In genomic region chr3:87792532-87793321, GRCh38 we compare ENCODE assay signal across 8 cellular contexts. TPM values are rescaled to one million over a fixed set of nuclear protein-coding genes. Genes with fewer than 3 reads are reported as not detected.
DNase-seq lines count a peak whose midpoint lies in the region; ATAC-seq lines count a peak whose summit lies in the region.

Gene HTR1F, plus strand, starts transcription at chr3:87792706.

- H3K36me3 Mint-ChIP-seq in activated T-helper 2 cell treated with anti-CD3 and anti-CD28 coated beads, Interferon-gamma antibody, Interleukin-2, Interleukin-4, amounts not matched to agents 10 μg/mL and 5 μg/mL and 100 μg/mL, durations not matched to agents 14 hours and 24 hours and 36 hours (ENCODE audit: low read depth), result no peaks in the 10 kb centered on the region

- no peak within 1 kb of the TSS for H3K27ac Mint-ChIP-seq in activated T-helper 2 cell treated with anti-CD3 and anti-CD28 coated beads, Interferon-gamma antibody, Interleukin-2, Interleukin-4, amounts not matched to agents 10 μg/mL and 5 μg/mL and 100 μg/mL, durations not matched to agents 14 hours and 24 hours and 36 hours

- H3K9me3 Mint-ChIP-seq in activated T-helper 2 cell treated with anti-CD3 and anti-CD28 coated beads, Interferon-gamma antibody, Interleukin-2, Interleukin-4, amounts not matched to agents 10 μg/mL and 5 μg/mL and 100 μg/mL, durations not matched to agents 14 hours and 24 hours and 36 hours, result no peaks in the 10 kb centered on the region

- peak within 1 kb of the TSS; percentile 55 for H3K4me3 ChIP-seq in skeletal muscle cell (ENCODE audit: low read depth, low read length)

- peaks cover 64% of the 10 kb centered on the region for H3K27me3 Mint-ChIP-seq in activated T-helper 2 cell treated with anti-CD3 and anti-CD28 coated beads, Interferon-gamma antibody, Interleukin-2, Interleukin-4, amounts not matched to agents 10 μg/mL and 5 μg/mL and 100 μg/mL, durations not matched to agents 14 hours and 24 hours and 36 hours (ENCODE audit: low read depth)

- DNase-seq in NCI-H345 (lab: John Stamatoyannopoulos, UW), result peak; percentile 4
- DNase-seq in NCI-H345 treated with DMSO at 0.1 percent for 48 hours (lab: John Stamatoyannopoulos, UW; ENCODE audit: unreplicated experiment), result no peak
- DNase-seq in activated T-helper 2 cell treated with anti-CD3 and anti-CD28 coated beads, Interferon-gamma antibody, Interleukin-2, Interleukin-4, amounts not matched to agents 10 μg/mL and 5 μg/mL and 100 μg/mL, durations not matched to agents 14 hours and 24 hours and 36 hours (ENCODE audit: low spot score), result no peak
- DNase-seq in hepatic stellate cell (ENCODE audit: low spot score), result peak; percentile 38
- no peak for DNase-seq in skeletal muscle cell (ENCODE audit: low read depth)
- no peak for DNase-seq in NK-92 (lab: John Stamatoyannopoulos, UW; ENCODE audit: unreplicated experiment)

- intact Hi-C loops in activated T-helper 2 cell treated with anti-CD3 and anti-CD28 coated beads, Interferon-gamma antibody, Interleukin-2, Interleukin-4, amounts not matched to agents 10 μg/mL and 5 μg/mL and 100 μg/mL, durations not matched to agents 14 hours and 24 hours and 36 hours (cut with micrococcal nuclease), result no loop called here

- H3K4me3 Mint-ChIP-seq in activated T-helper 2 cell treated with anti-CD3 and anti-CD28 coated beads, Interferon-gamma antibody, Interleukin-2, Interleukin-4, amounts not matched to agents 10 μg/mL and 5 μg/mL and 100 μg/mL, durations not matched to agents 14 hours and 24 hours and 36 hours (ENCODE audit: low read depth), result peak within 1 kb of the TSS; percentile 75

- H3K4me1 Mint-ChIP-seq in activated T-helper 2 cell treated with anti-CD3 and anti-CD28 coated beads, Interferon-gamma antibody, Interleukin-2, Interleukin-4, amounts not matched to agents 10 μg/mL and 5 μg/mL and 100 μg/mL, durations not matched to agents 14 hours and 24 hours and 36 hours (ENCODE audit: low read depth), result peaks cover 22% of the 10 kb centered on the region

- ATAC-seq in HG03175 (IDR thresholded peaks at IDR 0.05; ENCODE audit: unreplicated experiment), result no peak
- no peak for ATAC-seq in GM18873 (IDR thresholded peaks at IDR 0.05; ENCODE audit: low FRiP score, unreplicated experiment)

RNA-seq across cellular contexts. Expression of gene HTR1F, which starts in this region (rescaled TPM):
- total RNA-seq in activated T-helper 2 cell treated with anti-CD3 and anti-CD28 coated beads, Interferon-gamma antibody, Interleukin-2, Interleukin-4, amounts not matched to agents 10 μg/mL and 5 μg/mL and 100 μg/mL, durations not matched to agents 14 hours and 24 hours and 36 hours, result not detected in 2 replicates

Comparison
In these comparisons a context has a peak if more than half of its experiments do, and no peak if none do; other contexts are left out.
1. DNase-seq: peak in NCI-H345 (single experiment) and hepatic stellate cell (single experiment); none in NCI-H345 treated with DMSO at 0.1 percent for 48 hours (single experiment), activated T-helper 2 cell treated with anti-CD3 and anti-CD28 coated beads, Interferon-gamma antibody, Interleukin-2, Interleukin-4, amounts not matched to agents 10 μg/mL and 5 μg/mL and 100 μg/mL, durations not matched to agents 14 hours and 24 hours and 36 hours (single experiment), skeletal muscle cell (single experiment) and NK-92 (single experiment).